In genomic region chr2:181977661-181978350, GRCh38 we compare ENCODE assay signal across 12 cellular contexts. TPM values are rescaled to one million over a fixed set of nuclear protein-coding genes. Genes with fewer than 3 reads are reported as not detected.
DNase-seq lines count a peak whose midpoint lies in the region; FAIRE-seq and TF ChIP-seq lines count a peak whose summit lies in the region.
"Had no signal": no experiment of that assay in that cellular context is flagged by ENCODE, and none has a peak within 500 bp of the region (broad histone marks: within the 10 kb centered on the region; RNA-seq: fewer than 3 reads in every experiment).

No MANE protein-coding gene starts in this region.

- TF ChIP-seq POLR2A in H54 (IDR thresholded peaks at IDR 0.05; ENCODE audit: low read depth, low read length) = no peak
- no peak for TF ChIP-seq POLR2A in vagina (IDR thresholded peaks at IDR 0.05)

- H3K27ac ChIP-seq in vagina = no peak overlapping the region
- H3K27ac ChIP-seq: gastroesophageal sphincter had no signal

- DNase-seq in GM12864 (ENCODE audit: low read depth) (peak; percentile 15), H54 (ENCODE audit: insufficient read length, low spot score) (no peak), RPMI7951 (ENCODE audit: low read depth) (peak; percentile 92), myocyte (ENCODE audit: low read depth) (peak; percentile 57), vagina (ENCODE audit: extremely low spot score in 2 of 2) (no peak), NCI-H345 treated with DMSO at 0.1 percent for 48 hours (lab: John Stamatoyannopoulos, UW; ENCODE audit: unreplicated experiment) (no peak), posterior vena cava (ENCODE audit: low spot score) (no peak)
- no peak for DNase-seq in NK-92 treated with Interleukin-12 subunit alpha and Interleukin-12 subunit beta, amount 100 ng/mL, for 24 hours (lab: John Stamatoyannopoulos, UW)
- DNase-seq: naive thymus-derived CD4-positive, alpha-beta T cell; NCI-H1048 had no signal

- no peak overlapping the region for H3K4me3 ChIP-seq in GM12864 (ENCODE audit: low read depth, low read length)
- H3K4me3 ChIP-seq in vagina = no peak overlapping the region
- H3K4me3 ChIP-seq: gastroesophageal sphincter had no signal

- intact Hi-C loops in vagina (cut with DNase I) = no loop called here
- intact Hi-C loops in posterior vena cava (cut with DNase I) = loop anchor here in 1 of 2 donors (10.0 kb wide), 1 partner anchor 87 kb away; no protein-coding TSS in a partner anchor

- H3K36me3 ChIP-seq in vagina = no peaks in the 10 kb centered on the region
- H3K36me3 ChIP-seq: gastroesophageal sphincter had no signal

- FAIRE-seq in H54 (lab: Jason Lieb, UNC) = peak; percentile 75
- FAIRE-seq: GM12891 had no signal

- no peaks in the 10 kb centered on the region for H3K4me1 ChIP-seq in vagina
- H3K4me1 ChIP-seq: gastroesophageal sphincter had no signal

- H3K27me3 ChIP-seq in vagina = no peaks in the 10 kb centered on the region
- H3K27me3 ChIP-seq: gastroesophageal sphincter had no signal

- no peak for TF ChIP-seq CTCF in GM12864 (IDR thresholded peaks at IDR 0.05; ENCODE audit: low read depth, low read length, missing control alignments)
- TF ChIP-seq CTCF in vagina (IDR thresholded peaks at IDR 0.05) = no peak

- no peaks in the 10 kb centered on the region for H3K9me3 ChIP-seq in vagina
- H3K9me3 ChIP-seq: gastroesophageal sphincter had no signal

RNA-seq across cellular contexts. Expression of gene PPP1R1C, which starts 7.8 kb away (rescaled TPM):
- 3.1 and 4.2 TPM in 2 replicates for total RNA-seq in RPMI7951 (2014; rRNA removed; shearing (Covaris generic))
- 0.51 TPM in 1 of 2 replicates, not detected in the other for total RNA-seq in myocyte
- 0.23 TPM for polyA plus RNA-seq in myocyte (2012)
- total RNA-seq in vagina = not detected
- under 1 TPM; 0.43 to 0.93 TPM for total RNA-seq in posterior vena cava
- total RNA-seq: naive thymus-derived CD4-positive, alpha-beta T cell had no signal
- polyA plus RNA-seq: naive thymus-derived CD4-positive, alpha-beta T cell had no signal

Comparison
In these comparisons a context has a peak if more than half of its experiments do, and no peak if none do; other contexts are left out.
1. DNase-seq: peak in GM12864 (single experiment), RPMI7951 (single experiment) and myocyte (single experiment); none in H54 (single experiment), vagina (0 of 2), NCI-H345 treated with DMSO at 0.1 percent for 48 hours (single experiment), posterior vena cava (single experiment) and NK-92 treated with Interleukin-12 subunit alpha and Interleukin-12 subunit beta, amount 100 ng/mL, for 24 hours (single experiment).